Comparison of ENCODE assay signal across 12 cellular contexts in the genomic region with DNA sequence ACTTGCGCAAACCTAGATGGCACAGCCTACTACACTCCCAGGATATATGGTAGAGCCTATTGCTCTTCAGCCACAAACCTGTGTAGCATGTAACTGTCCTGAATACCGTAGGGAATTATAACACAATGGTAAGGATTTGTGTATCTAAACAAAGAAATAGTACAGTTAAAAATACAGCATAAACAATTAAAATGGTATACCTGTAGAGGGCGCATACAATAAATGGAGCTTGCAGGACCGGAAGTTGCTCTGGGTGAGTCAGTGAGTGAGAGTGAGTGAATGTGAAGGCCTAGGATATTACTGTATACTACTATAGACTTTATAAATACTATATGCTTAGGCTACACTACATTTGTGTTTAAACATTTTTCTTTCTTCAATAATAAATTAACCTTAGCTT.
DNase-seq lines count a peak whose midpoint lies in the region; ATAC-seq and TF ChIP-seq lines count a peak whose summit lies in the region.
"Had no signal": no experiment of that assay in that cellular context is flagged by ENCODE, and none has a peak within 500 bp of the region (broad histone marks: within the 10 kb centered on the region; RNA-seq: fewer than 3 reads in every experiment).

No MANE protein-coding gene starts in this region.

- H3K4me1 ChIP-seq in lower lobe of right lung: no peaks in the 10 kb centered on the region
- H3K4me1 ChIP-seq: stomach had no signal

- ATAC-seq in GM18517 (IDR thresholded peaks at IDR 0.05; ENCODE audit: unreplicated experiment) (peak; percentile 63), lower lobe of right lung (no peak), GM21447 (IDR thresholded peaks at IDR 0.05; ENCODE audit: unreplicated experiment) (no peak)

- H3K4me3 ChIP-seq in WERI-Rb-1 (ENCODE audit: low read depth, low read length) (no peak overlapping the region), lower lobe of right lung (no peak overlapping the region)
- H3K4me3 ChIP-seq: stomach had no signal

- peak; percentile 48 for DNase-seq in DMS53 (lab: John Stamatoyannopoulos, UW)
- peak; percentile 8 for DNase-seq in LHCN-M2 (ENCODE audit: low read depth)
- DNase-seq in WERI-Rb-1: no peak
- no peak for DNase-seq in amniotic stem cell (lab: John Stamatoyannopoulos, UW)
- DNase-seq in lower lobe of right lung: no peak
- DNase-seq in activated CD4-positive, CD25-positive, alpha-beta regulatory T cell (lab: John Stamatoyannopoulos, UW): no peak
- DNase-seq: activated CD4-positive, alpha-beta T cell treated with anti-CD3 and anti-CD28 coated beads, Interleukin-2, amount 50 U/mL, for 48 hours; KG1; stimulated activated CD4-positive, alpha-beta T cell treated with anti-CD3 and anti-CD28 coated beads, Interleukin-1b, Interleukin-23, amount 100 ng/mL, for 48 hours; stomach had no signal

- TF ChIP-seq CTCF in WERI-Rb-1 (IDR thresholded peaks at IDR 0.05; ENCODE audit: low read depth, low read length): 0 out of 2 replicates have a peak, but pooled peaks have one; percentile 7
- no peak for TF ChIP-seq CTCF in lower lobe of right lung (IDR thresholded peaks at IDR 0.05)

- H3K27me3 ChIP-seq in WERI-Rb-1 (ENCODE audit: insufficient read depth, low read depth, severe bottlenecking) (no peaks in the 10 kb centered on the region), lower lobe of right lung (ENCODE audit: low read depth) (no peaks in the 10 kb centered on the region)
- H3K27me3 ChIP-seq: stomach had no signal

- H3K36me3 ChIP-seq in WERI-Rb-1 (no peaks in the 10 kb centered on the region), lower lobe of right lung (no peaks in the 10 kb centered on the region)
- H3K36me3 ChIP-seq: stomach had no signal

- intact Hi-C loops in lower lobe of right lung (cut with DNase I): no loop called here

- H3K9me3 ChIP-seq in WERI-Rb-1 (ENCODE audit: severe bottlenecking): no peaks in the 10 kb centered on the region
- no peaks in the 10 kb centered on the region for H3K9me3 ChIP-seq in lower lobe of right lung

- H3K27ac ChIP-seq in WERI-Rb-1 (no peak overlapping the region), lower lobe of right lung (no peak overlapping the region)
- H3K27ac ChIP-seq: stomach had no signal

Comparison
In these comparisons a context has a peak if more than half of its experiments do, and no peak if none do; other contexts are left out.
1. DNase-seq: peak in DMS53 (single experiment) and LHCN-M2 (single experiment); none in WERI-Rb-1 (single experiment), amniotic stem cell (single experiment), lower lobe of right lung (single experiment) and activated CD4-positive, CD25-positive, alpha-beta regulatory T cell (0 of 4).